In genomic region chr19:47723573-47723923, GRCh38 we compare ENCODE assay signal across 8 cellular contexts. TPM values are rescaled to one million over a fixed set of nuclear protein-coding genes. Genes with fewer than 3 reads are reported as not detected.
DNase-seq lines count a peak whose midpoint lies in the region; ATAC-seq and TF ChIP-seq lines count a peak whose summit lies in the region.

No MANE protein-coding gene starts in this region.

- peak overlapping the region in 2 of 3 donors; percentile 31 to 50 for H3K4me3 ChIP-seq in breast epithelium

- peak; percentile 92 for DNase-seq in EH (ENCODE audit: low read depth)
- peak; percentile 8 for DNase-seq in NCI-H2107 treated with DMSO at 0.1 percent for 48 hours (lab: John Stamatoyannopoulos, UW; ENCODE audit: unreplicated experiment)
- peak in 1 of 2 donors; percentile 73 for DNase-seq in breast epithelium (ENCODE audit: low spot score in 2 of 2)
- peak; percentile 68 for DNase-seq in mucosa of gallbladder (ENCODE audit: low spot score)
- DNase-seq in NCI-H510A (lab: John Stamatoyannopoulos, UW) = no peak

- no peaks in the 10 kb centered on the region for H3K9me3 ChIP-seq in breast epithelium

- no peak for TF ChIP-seq CTCF in breast epithelium (IDR thresholded peaks at IDR 0.05)

- peak overlapping the region; percentile 50 to 87 for H3K27ac ChIP-seq in breast epithelium

- H3K27me3 ChIP-seq in breast epithelium = no peaks in the 10 kb centered on the region

- intact Hi-C loops in breast epithelium (cut with DNase I; ENCODE audit: low total_unique reads) = no loop called here

- ATAC-seq in GM19328 (IDR thresholded peaks at IDR 0.05; ENCODE audit: unreplicated experiment) (no peak), HG03039 (IDR thresholded peaks at IDR 0.05; ENCODE audit: unreplicated experiment) (no peak), GM18868 (IDR thresholded peaks at IDR 0.05; ENCODE audit: unreplicated experiment) (no peak)

- no peaks in the 10 kb centered on the region for H3K36me3 ChIP-seq in breast epithelium

- no peak for TF ChIP-seq POLR2A in breast epithelium (IDR thresholded peaks at IDR 0.05)

- peaks cover 6% of the 10 kb centered on the region in 2 donors for H3K4me1 ChIP-seq in breast epithelium

RNA-seq across cellular contexts. Expression of gene EHD2, which starts 10.3 kb away (rescaled TPM):
- total RNA-seq in breast epithelium (100 to 1,000 TPM in 1 of 3 donors, 10 to 100 TPM in 2; 38.8 to 121 (median 67.2) TPM), mucosa of gallbladder (81.2 TPM)

RNA-seq across cellular contexts. Expression of gene NOP53, which starts 21.8 kb away (rescaled TPM):
- 100 to 1,000 TPM; 391 to 498 (median 457) TPM for total RNA-seq in breast epithelium
- total RNA-seq in mucosa of gallbladder = 253 TPM

RNA-seq across cellular contexts. Expression of gene SELENOW, which starts 55.0 kb away (rescaled TPM):
- 100 to 1,000 TPM; 297 to 525 (median 450) TPM for total RNA-seq in breast epithelium
- total RNA-seq in mucosa of gallbladder = 469 TPM
